ENCODE assay signal across 13 cellular contexts in the genomic region with DNA sequence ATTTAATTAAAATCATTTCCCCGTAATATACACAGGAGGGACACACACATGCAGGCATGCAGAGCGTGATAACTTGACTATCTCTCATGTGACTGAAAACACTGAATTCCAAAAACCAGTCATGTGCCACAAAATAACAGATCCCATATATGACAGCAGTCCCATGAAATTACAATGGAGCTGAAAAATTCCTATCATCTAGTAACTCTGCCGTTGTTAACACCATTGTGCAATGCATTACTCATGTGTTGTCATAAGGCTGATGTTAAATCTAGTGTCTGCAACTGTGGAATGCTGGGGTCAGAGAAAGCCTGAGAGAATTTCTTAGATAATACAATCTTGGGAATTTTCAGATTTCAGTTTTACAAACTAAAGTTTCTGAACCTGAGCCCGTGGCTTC.
A peak's percentile ranks its signal among the peaks of the same experiment; 100 is the strongest.
DNase-seq lines count a peak whose midpoint lies in the region; ATAC-seq, FAIRE-seq and TF ChIP-seq lines count a peak whose summit lies in the region.
"Had no signal": no experiment of that assay in that cellular context is flagged by ENCODE, and none has a peak within 500 bp of the region (broad histone marks: within the 10 kb centered on the region; RNA-seq: fewer than 3 reads in every experiment).

No MANE protein-coding gene starts in this region.

- BruUV-seq in GM12878 (replicated peaks; lab: Mats Ljungman, UMichigan) = no TSS peak

- POLR2A ChIA-PET in GM12878 (lab: Charles Lee) = no interaction called here

- H3K4me2 ChIP-seq in GM12878 (ENCODE audit: control insufficient read depth, insufficient read depth) = no peak overlapping the region

- H3K27ac Mint-ChIP-seq in activated CD8-positive, alpha-beta memory T cell treated with anti-CD3 and anti-CD28 coated beads, Interleukin-2, amount 10 ng/mL, durations not matched to agents 7 days and 5 days = no peak overlapping the region
- H3K27ac Mint-ChIP-seq: naive thymus-derived CD4-positive, alpha-beta T cell had no signal

- ATAC-seq in GM12878 = no peak
- ATAC-seq in HG03520 (IDR thresholded peaks at IDR 0.05; ENCODE audit: unreplicated experiment) = no peak
- no peak for ATAC-seq in GM19324 (IDR thresholded peaks at IDR 0.05; ENCODE audit: low FRiP score, unreplicated experiment)
- ATAC-seq in activated CD8-positive, alpha-beta memory T cell treated with anti-CD3 and anti-CD28 coated beads, Interleukin-2, amount 10 ng/mL, durations not matched to agents 7 days and 5 days = no peak
- ATAC-seq: naive thymus-derived CD4-positive, alpha-beta T cell had no signal

- no peak overlapping the region for H3K4me3 ChIP-seq in GM12878
- no peak overlapping the region for H3K4me3 ChIP-seq in WERI-Rb-1 (ENCODE audit: low read depth, low read length)

- H3K9me3 ChIP-seq in GM12878 (replicated peaks; ENCODE audit: control insufficient read depth, insufficient read depth, low read length) (no peaks in the 10 kb centered on the region), WERI-Rb-1 (ENCODE audit: severe bottlenecking) (no peaks in the 10 kb centered on the region)

- in situ Hi-C loops in GM12878 (cut with MboI) = no loop called here

- H3K9ac ChIP-seq in GM12878 (ENCODE audit: control insufficient read depth, insufficient read depth, low read length) = no peak overlapping the region

- H3K4me3 Mint-ChIP-seq in activated CD8-positive, alpha-beta memory T cell treated with anti-CD3 and anti-CD28 coated beads, Interleukin-2, amount 10 ng/mL, durations not matched to agents 7 days and 5 days = no peak overlapping the region
- H3K4me3 Mint-ChIP-seq: naive thymus-derived CD4-positive, alpha-beta T cell had no signal

- H4K20me1 ChIP-seq in GM12878 (ENCODE audit: control insufficient read depth, insufficient read depth) = no peaks in the 10 kb centered on the region

- no peaks in the 10 kb centered on the region for H3K27me3 Mint-ChIP-seq in activated CD8-positive, alpha-beta memory T cell treated with anti-CD3 and anti-CD28 coated beads, Interleukin-2, amount 10 ng/mL, durations not matched to agents 7 days and 5 days
- H3K27me3 Mint-ChIP-seq: naive thymus-derived CD4-positive, alpha-beta T cell had no signal

- no peaks in the 10 kb centered on the region for H3K9me3 Mint-ChIP-seq in activated CD8-positive, alpha-beta memory T cell treated with anti-CD3 and anti-CD28 coated beads, Interleukin-2, amount 10 ng/mL, durations not matched to agents 7 days and 5 days (ENCODE audit: low read depth)
- H3K9me3 Mint-ChIP-seq: naive thymus-derived CD4-positive, alpha-beta T cell had no signal

- FAIRE-seq in HTR-8/SVneo (lab: Jason Lieb, UNC) = no peak
- peak; percentile 27 for FAIRE-seq in GM12878 (lab: Jason Lieb, UNC)

- H3K36me3 ChIP-seq in GM12878 (ENCODE audit: control insufficient read depth in 2 of 2, insufficient read depth in 2 of 2, low read length in 1 of 2) = no peaks in the 10 kb centered on the region
- H3K36me3 ChIP-seq in WERI-Rb-1 = peaks cover 10% of the 10 kb centered on the region

- RAD21 ChIA-PET in GM12878 (lab: Charles Lee; ENCODE audit: unreplicated experiment) = no interaction called here

- peak; percentile 83 for DNase-seq in A172 (ENCODE audit: low spot score)
- peak; percentile 78 for DNase-seq in HTR-8/SVneo (ENCODE audit: insufficient read length, low spot score)
- DNase-seq in GM12878 (ENCODE audit: low read depth, low spot score) = no peak
- DNase-seq in iris pigment epithelial cell (ENCODE audit: low read depth) = peak; percentile 98
- no peak for DNase-seq in WERI-Rb-1
- no peak for DNase-seq in activated CD8-positive, alpha-beta memory T cell treated with anti-CD3 and anti-CD28 coated beads, Interleukin-2, amount 10 ng/mL, durations not matched to agents 7 days and 5 days
- DNase-seq: activated gamma-delta T cell treated with Interleukin-2 at 50 U/mL for 16 hours; C1 segment of cervical spinal cord; erythroblast; naive thymus-derived CD4-positive, alpha-beta T cell; NCI-H345 had no signal

- H3K4me1 ChIP-seq in GM12878 (ENCODE audit: control insufficient read depth, insufficient read depth, low read length) = peaks cover 23% of the 10 kb centered on the region

- intact Hi-C loops in GM12878 (cut with micrococcal nuclease; ENCODE audit: unreplicated experiment) = no loop called here

- WGBS in GM12878 (ENCODE audit: insufficient coverage, insufficient replicate concordance, low lambda C conversion rate, missing lambda C conversion rate) = 65% methylated on average over 4 of the region's 4 CpGs

- TF ChIP-seq RAD21 in GM12878 (IDR thresholded peaks at IDR 0.05; ENCODE audit: insufficient read depth, low read depth, low read length) = no peak

- no peaks in the 10 kb centered on the region for H3K27me3 ChIP-seq in GM12878 (replicated peaks in 1 of 2; ENCODE audit: control insufficient read depth in 2 of 2, insufficient read depth in 2 of 2, low read length in 1 of 2)
- no peaks in the 10 kb centered on the region for H3K27me3 ChIP-seq in WERI-Rb-1 (ENCODE audit: insufficient read depth, low read depth, severe bottlenecking)

- no peak for TF ChIP-seq POLR2A in GM12878 (IDR thresholded peaks at IDR 0.05; ENCODE audit: low read depth, low read length)

- SMC1A ChIA-PET in GM12878 (lab: Charles Lee; ENCODE audit: uncharacterized antibody, unreplicated experiment) = interaction anchor here (1.0 to 2.1 kb wide), 5 partner anchors 12 to 47 kb away, joined by 3 to 13 read pairs (median 3); no protein-coding TSS in a partner anchor

- no peaks in the 10 kb centered on the region for H3K79me2 ChIP-seq in GM12878 (ENCODE audit: control insufficient read depth, insufficient read depth, low read length)

- CTCF ChIA-PET in GM12878 (lab: Yijun Ruan, JAX) = interaction anchor here (0.8 to 1.5 kb wide), 4 partner anchors 15 to 47 kb away, joined by 3 to 4 read pairs (median 3); no protein-coding TSS in a partner anchor
- CTCF ChIA-PET in activated CD8-positive, alpha-beta memory T cell treated with anti-CD3 and anti-CD28 coated beads, Interleukin-2, amount 10 ng/mL, durations not matched to agents 7 days and 5 days (lab: Charles Lee) = interaction anchor here (0.8 to 1.8 kb wide), 2 partner anchors 16 to 150 kb away, joined by 3 to 5 read pairs; no protein-coding TSS in a partner anchor

- H3K27ac ChIP-seq in GM12878 (ENCODE audit: control insufficient read depth, insufficient read depth) (no peak overlapping the region), WERI-Rb-1 (no peak overlapping the region)

- no peak for TF ChIP-seq EP300 in GM12878 (IDR thresholded peaks at IDR 0.05; ENCODE audit: borderline replicate concordance in 1 of 2, control insufficient read depth in 1 of 2, low read depth in 2 of 2, low read length in 2 of 2)

- TF ChIP-seq CTCF in GM12878 (IDR thresholded peaks at IDR 0.05 in 2 of 3, conservative IDR thresholded peaks at IDR 0.05 in 1 of 3; ENCODE audit: control insufficient read depth in 2 of 3, extremely low read depth in 1 of 3, insufficient read depth in 1 of 3, low read depth in 3 of 3, low read length in 3 of 3) = no peak
- no peak for TF ChIP-seq CTCF in WERI-Rb-1 (IDR thresholded peaks at IDR 0.05; ENCODE audit: low read depth, low read length)

- no peak overlapping the region for H2AFZ ChIP-seq in GM12878 (ENCODE audit: control insufficient read depth, low read depth, low read length)

- peaks cover 8% of the 10 kb centered on the region for H3K4me1 Mint-ChIP-seq in activated CD8-positive, alpha-beta memory T cell treated with anti-CD3 and anti-CD28 coated beads, Interleukin-2, amount 10 ng/mL, durations not matched to agents 7 days and 5 days

- H3K36me3 Mint-ChIP-seq in activated CD8-positive, alpha-beta memory T cell treated with anti-CD3 and anti-CD28 coated beads, Interleukin-2, amount 10 ng/mL, durations not matched to agents 7 days and 5 days = peaks cover 1% of the 10 kb centered on the region

TF ChIP-seq in GM12878, 131 proteins besides CTCF, POLR2A, EP300 and RAD21 (continues in another document):
- no peak for TF ChIP-seq MTA3 (IDR thresholded peaks at IDR 0.05; ENCODE audit: borderline replicate concordance, low read length)
- TF ChIP-seq KLF5 (IDR thresholded peaks at IDR 0.05; ENCODE audit: partially characterized antibody) = no peak
- TF ChIP-seq NFIC (IDR thresholded peaks at IDR 0.05; ENCODE audit: low read depth, low read length) = no peak
- no peak for TF ChIP-seq RFX5 (IDR thresholded peaks at IDR 0.05; ENCODE audit: low read depth, low read length)
- TF ChIP-seq GABPA (IDR thresholded peaks at IDR 0.05; ENCODE audit: low read depth) = no peak
- TF ChIP-seq ETV6 (conservative IDR thresholded peaks at IDR 0.05 in 1 of 2, IDR thresholded peaks at IDR 0.05 in 1 of 2; ENCODE audit: borderline replicate concordance in 1 of 2, low read depth in 1 of 2) = no peak
- no peak for TF ChIP-seq BCL11A (IDR thresholded peaks at IDR 0.05; ENCODE audit: low read depth, low read length)
- TF ChIP-seq TAF1 (IDR thresholded peaks at IDR 0.05; ENCODE audit: borderline replicate concordance, low read depth, low read length) = no peak
- TF ChIP-seq BCLAF1 (IDR thresholded peaks at IDR 0.05) = no peak
- no peak for TF ChIP-seq TBL1XR1 (IDR thresholded peaks at IDR 0.05; ENCODE audit: low read depth, low read length)
- TF ChIP-seq EZH2 (IDR thresholded peaks at IDR 0.05; ENCODE audit: borderline replicate concordance, control insufficient read depth, low read depth, low read length) = no peak
- no peak for TF ChIP-seq CHD1 (IDR thresholded peaks at IDR 0.05; ENCODE audit: low read depth, low read length)

Comparison
In these comparisons a context has a peak if more than half of its experiments do, and no peak if none do; other contexts are left out.
1. DNase-seq: peak in A172 (single experiment), HTR-8/SVneo (single experiment) and iris pigment epithelial cell (single experiment); none in GM12878 (single experiment), WERI-Rb-1 (single experiment) and activated CD8-positive, alpha-beta memory T cell treated with anti-CD3 and anti-CD28 coated beads, Interleukin-2, amount 10 ng/mL, durations not matched to agents 7 days and 5 days (single experiment).